In the genomic region with DNA sequence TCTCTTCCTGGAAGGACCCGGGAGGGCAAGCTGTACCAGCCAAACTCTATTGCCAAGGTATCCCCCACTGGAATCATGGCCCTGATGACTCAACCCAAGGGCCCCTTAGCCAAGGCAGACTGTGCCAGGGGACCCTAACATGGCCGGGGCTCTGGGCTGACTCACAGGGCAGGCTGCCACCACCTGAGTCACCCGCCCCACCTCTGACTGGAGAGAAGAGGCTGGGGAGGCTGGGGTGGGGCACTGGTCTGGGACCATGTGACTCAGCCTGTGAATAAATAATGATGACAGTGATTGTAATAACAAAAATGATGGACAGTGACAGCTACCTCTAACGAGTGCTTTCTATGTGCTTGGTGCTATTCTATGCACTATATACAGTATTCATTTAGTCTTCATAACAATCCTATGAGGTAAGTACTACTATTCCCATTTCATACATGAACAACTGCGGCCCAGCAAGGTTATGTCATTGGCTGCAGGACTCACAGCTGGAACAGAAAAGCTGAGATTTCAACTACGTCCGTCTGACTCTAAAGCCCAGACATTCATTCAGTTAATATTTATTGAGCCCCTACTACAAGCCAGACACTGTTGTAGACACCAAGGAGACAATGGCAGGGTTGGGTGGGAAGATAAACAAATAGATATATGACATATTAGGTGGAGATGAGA, we compare ENCODE assay signal across 1 cellular context.
TF ChIP-seq lines count a peak whose summit lies in the region.

No MANE protein-coding gene starts in this region.

TF ChIP-seq in HEK293, 187 proteins besides CTCF, POLR2A, EP300 and RAD21 (continued from another document):
- TF ChIP-seq, protein P1, sequence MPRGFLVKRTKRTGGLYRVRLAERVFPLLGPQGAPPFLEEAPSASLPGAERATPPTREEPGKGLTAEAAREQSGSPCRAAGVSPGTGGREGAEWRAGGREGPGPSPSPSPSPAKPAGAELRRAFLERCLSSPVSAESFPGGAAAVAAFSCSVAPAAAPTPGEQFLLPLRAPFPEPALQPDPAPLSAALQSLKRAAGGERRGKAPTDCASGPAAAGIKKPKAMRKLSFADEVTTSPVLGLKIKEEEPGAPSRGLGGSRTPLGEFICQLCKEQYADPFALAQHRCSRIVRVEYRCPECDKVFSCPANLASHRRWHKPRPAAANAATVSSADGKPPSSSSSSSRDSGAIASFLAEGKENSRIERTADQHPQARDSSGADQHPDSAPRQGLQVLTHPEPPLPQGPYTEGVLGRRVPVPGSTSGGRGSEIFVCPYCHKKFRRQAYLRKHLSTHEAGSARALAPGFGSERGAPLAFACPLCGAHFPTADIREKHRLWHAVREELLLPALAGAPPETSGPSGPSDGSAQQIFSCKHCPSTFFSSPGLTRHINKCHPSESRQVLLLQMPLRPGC (tag by site-specific recombination; IDR thresholded peaks at IDR 0.05), result no peak
- TF ChIP-seq, protein P2, sequence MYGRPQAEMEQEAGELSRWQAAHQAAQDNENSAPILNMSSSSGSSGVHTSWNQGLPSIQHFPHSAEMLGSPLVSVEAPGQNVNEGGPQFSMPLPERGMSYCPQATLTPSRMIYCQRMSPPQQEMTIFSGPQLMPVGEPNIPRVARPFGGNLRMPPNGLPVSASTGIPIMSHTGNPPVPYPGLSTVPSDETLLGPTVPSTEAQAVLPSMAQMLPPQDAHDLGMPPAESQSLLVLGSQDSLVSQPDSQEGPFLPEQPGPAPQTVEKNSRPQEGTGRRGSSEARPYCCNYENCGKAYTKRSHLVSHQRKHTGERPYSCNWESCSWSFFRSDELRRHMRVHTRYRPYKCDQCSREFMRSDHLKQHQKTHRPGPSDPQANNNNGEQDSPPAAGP (tag by site-specific recombination; IDR thresholded peaks at IDR 0.05), result peak; percentile 65
- no peak for TF ChIP-seq ZNF585B (tag by site-specific recombination; IDR thresholded peaks at IDR 0.05)
- TF ChIP-seq, protein P3, sequence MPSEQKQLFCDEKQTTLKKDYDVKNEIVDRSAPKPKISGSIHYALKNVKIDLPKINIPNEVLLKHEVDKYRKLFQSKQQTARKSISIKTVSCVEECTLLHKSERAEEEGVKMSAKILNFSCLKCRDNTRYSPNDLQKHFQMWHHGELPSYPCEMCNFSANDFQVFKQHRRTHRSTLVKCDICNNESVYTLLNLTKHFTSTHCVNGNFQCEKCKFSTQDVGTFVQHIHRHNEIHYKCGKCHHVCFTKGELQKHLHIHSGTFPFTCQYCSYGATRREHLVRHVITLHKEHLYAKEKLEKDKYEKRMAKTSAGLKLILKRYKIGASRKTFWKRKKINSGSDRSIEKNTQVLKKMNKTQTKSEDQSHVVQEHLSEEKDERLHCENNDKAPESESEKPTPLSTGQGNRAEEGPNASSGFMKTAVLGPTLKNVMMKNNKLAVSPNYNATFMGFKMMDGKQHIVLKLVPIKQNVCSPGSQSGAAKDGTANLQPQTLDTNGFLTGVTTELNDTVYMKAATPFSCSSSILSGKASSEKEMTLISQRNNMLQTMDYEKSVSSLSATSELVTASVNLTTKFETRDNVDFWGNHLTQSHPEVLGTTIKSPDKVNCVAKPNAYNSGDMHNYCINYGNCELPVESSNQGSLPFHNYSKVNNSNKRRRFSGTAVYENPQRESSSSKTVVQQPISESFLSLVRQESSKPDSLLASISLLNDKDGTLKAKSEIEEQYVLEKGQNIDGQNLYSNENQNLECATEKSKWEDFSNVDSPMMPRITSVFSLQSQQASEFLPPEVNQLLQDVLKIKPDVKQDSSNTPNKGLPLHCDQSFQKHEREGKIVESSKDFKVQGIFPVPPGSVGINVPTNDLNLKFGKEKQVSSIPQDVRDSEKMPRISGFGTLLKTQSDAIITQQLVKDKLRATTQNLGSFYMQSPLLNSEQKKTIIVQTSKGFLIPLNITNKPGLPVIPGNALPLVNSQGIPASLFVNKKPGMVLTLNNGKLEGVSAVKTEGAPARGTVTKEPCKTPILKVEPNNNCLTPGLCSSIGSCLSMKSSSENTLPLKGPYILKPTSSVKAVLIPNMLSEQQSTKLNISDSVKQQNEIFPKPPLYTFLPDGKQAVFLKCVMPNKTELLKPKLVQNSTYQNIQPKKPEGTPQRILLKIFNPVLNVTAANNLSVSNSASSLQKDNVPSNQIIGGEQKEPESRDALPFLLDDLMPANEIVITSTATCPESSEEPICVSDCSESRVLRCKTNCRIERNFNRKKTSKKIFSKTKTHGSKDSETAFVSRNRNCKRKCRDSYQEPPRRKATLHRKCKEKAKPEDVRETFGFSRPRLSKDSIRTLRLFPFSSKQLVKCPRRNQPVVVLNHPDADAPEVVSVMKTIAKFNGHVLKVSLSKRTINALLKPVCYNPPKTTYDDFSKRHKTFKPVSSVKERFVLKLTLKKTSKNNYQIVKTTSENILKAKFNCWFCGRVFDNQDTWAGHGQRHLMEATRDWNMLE (tag by site-specific recombination; conservative IDR thresholded peaks at IDR 0.05; ENCODE audit: low read depth), result no peak
- TF ChIP-seq, protein P4, sequence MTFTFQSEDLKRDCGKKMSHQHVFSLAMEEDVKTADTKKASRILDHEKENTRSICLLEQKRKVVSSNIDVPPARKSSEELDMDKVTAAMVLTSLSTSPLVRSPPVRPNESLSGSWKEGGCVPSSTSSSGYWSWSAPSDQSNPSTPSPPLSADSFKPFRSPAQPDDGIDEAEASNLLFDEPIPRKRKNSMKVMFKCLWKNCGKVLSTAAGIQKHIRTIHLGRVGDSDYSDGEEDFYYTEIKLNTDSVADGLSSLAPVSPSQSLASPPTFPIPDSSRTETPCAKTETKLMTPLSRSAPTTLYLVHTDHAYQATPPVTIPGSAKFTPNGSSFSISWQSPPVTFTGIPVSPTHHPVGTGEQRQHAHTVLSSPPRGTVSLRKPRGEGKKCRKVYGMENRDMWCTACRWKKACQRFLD (tag by site-specific recombination; IDR thresholded peaks at IDR 0.05), result no peak
- TF ChIP-seq ZFP3 (tag by site-specific recombination; IDR thresholded peaks at IDR 0.05; ENCODE audit: low read depth), result no peak
- TF ChIP-seq GFI1B (tag by site-specific recombination; IDR thresholded peaks at IDR 0.05), result no peak
- TF ChIP-seq, protein P5, sequence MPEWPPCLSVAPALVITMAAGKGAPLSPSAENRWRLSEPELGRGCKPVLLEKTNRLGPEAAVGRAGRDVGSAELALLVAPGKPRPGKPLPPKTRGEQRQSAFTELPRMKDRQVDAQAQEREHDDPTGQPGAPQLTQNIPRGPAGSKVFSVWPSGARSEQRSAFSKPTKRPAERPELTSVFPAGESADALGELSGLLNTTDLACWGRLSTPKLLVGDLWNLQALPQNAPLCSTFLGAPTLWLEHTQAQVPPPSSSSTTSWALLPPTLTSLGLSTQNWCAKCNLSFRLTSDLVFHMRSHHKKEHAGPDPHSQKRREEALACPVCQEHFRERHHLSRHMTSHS (tag by site-specific recombination; IDR thresholded peaks at IDR 0.05), result no peak
- no peak for TF ChIP-seq ZNF473 (tag by site-specific recombination; IDR thresholded peaks at IDR 0.05)
- no peak for TF ChIP-seq ZNF174 (tag by site-specific recombination; IDR thresholded peaks at IDR 0.05)
- TF ChIP-seq KLF7 (tag by site-specific recombination; IDR thresholded peaks at IDR 0.05; ENCODE audit: borderline replicate concordance), result no peak
